In genomic region chr20:59835448-59836395, GRCh38 we compare ENCODE assay signal across 9 cellular contexts.
DNase-seq lines count a peak whose midpoint lies in the region; ATAC-seq, FAIRE-seq and TF ChIP-seq lines count a peak whose summit lies in the region.
"Had no signal": no experiment of that assay in that cellular context is flagged by ENCODE, and none has a peak within 500 bp of the region (broad histone marks: within the 10 kb centered on the region; RNA-seq: fewer than 3 reads in every experiment).

No MANE protein-coding gene starts in this region.

- H3K27ac Mint-ChIP-seq in activated naive CD8-positive, alpha-beta T cell treated with anti-CD3 and anti-CD28 coated beads, Interleukin-2, amount 10 ng/mL, durations not matched to agents 7 days and 5 days = no peak overlapping the region
- H3K27ac Mint-ChIP-seq in activated naive CD8-positive, alpha-beta T cell treated with anti-CD3 and anti-CD28 coated beads for 36 hours = no peak overlapping the region

- ATAC-seq in activated naive CD8-positive, alpha-beta T cell treated with anti-CD3 and anti-CD28 coated beads, Interleukin-2, amount 10 ng/mL, durations not matched to agents 7 days and 5 days (ENCODE audit: low read depth) = peak; percentile 66
- ATAC-seq in HG03159 (IDR thresholded peaks at IDR 0.05; ENCODE audit: unreplicated experiment) = no peak
- ATAC-seq: K562 had no signal

- TF ChIP-seq CTCF in astrocyte of the cerebellum (IDR thresholded peaks at IDR 0.05; ENCODE audit: low read depth, low read length, missing control alignments) = no peak

- POLR2A ChIA-PET in activated naive CD8-positive, alpha-beta T cell treated with anti-CD3 and anti-CD28 coated beads, Interleukin-2, amount 10 ng/mL, durations not matched to agents 7 days and 5 days (lab: Charles Lee) = no interaction called here

- H3K9me3 Mint-ChIP-seq in activated naive CD8-positive, alpha-beta T cell treated with anti-CD3 and anti-CD28 coated beads, Interleukin-2, amount 10 ng/mL, durations not matched to agents 7 days and 5 days = no peaks in the 10 kb centered on the region
- H3K9me3 Mint-ChIP-seq in activated naive CD8-positive, alpha-beta T cell treated with anti-CD3 and anti-CD28 coated beads for 36 hours = no peaks in the 10 kb centered on the region

- in situ Hi-C loops in astrocyte of the cerebellum (cut with HindIII; ENCODE audit: low sequenced_read_pairs) = no loop called here

- peak overlapping the region; percentile 6 for H3K4me3 Mint-ChIP-seq in activated naive CD8-positive, alpha-beta T cell treated with anti-CD3 and anti-CD28 coated beads, Interleukin-2, amount 10 ng/mL, durations not matched to agents 7 days and 5 days
- no peak overlapping the region for H3K4me3 Mint-ChIP-seq in activated naive CD8-positive, alpha-beta T cell treated with anti-CD3 and anti-CD28 coated beads for 36 hours

- no peak for TF ChIP-seq POLR2A in GM12891 (IDR thresholded peaks at IDR 0.05; ENCODE audit: low read depth, low read length)

- no peak for DNase-seq in activated naive CD8-positive, alpha-beta T cell treated with anti-CD3 and anti-CD28 coated beads, Interleukin-2, amount 10 ng/mL, durations not matched to agents 7 days and 5 days
- DNase-seq in activated naive CD8-positive, alpha-beta T cell treated with anti-CD3 and anti-CD28 coated beads for 36 hours = no peak
- DNase-seq in astrocyte of the cerebellum (ENCODE audit: low read depth) (peak; percentile 4), iPS-NIHi7 (ENCODE audit: extremely low spot score) (peak; percentile 64), substantia nigra (lab: John Stamatoyannopoulos, UW) (peak in 24 of 49 donors; percentile 32 to 75 (median 52)), GM12891 (ENCODE audit: insufficient read length, low spot score) (no peak), SW 1271 (lab: John Stamatoyannopoulos, UW) (no peak)

- no peaks in the 10 kb centered on the region for H3K36me3 Mint-ChIP-seq in activated naive CD8-positive, alpha-beta T cell treated with anti-CD3 and anti-CD28 coated beads, Interleukin-2, amount 10 ng/mL, durations not matched to agents 7 days and 5 days
- H3K36me3 Mint-ChIP-seq in activated naive CD8-positive, alpha-beta T cell treated with anti-CD3 and anti-CD28 coated beads for 36 hours = no peaks in the 10 kb centered on the region

- H3K4me3 ChIP-seq in astrocyte of the cerebellum (ENCODE audit: low read depth, low read length) = no peak overlapping the region
- H3K4me3 ChIP-seq: K562 had no signal

- H3K27ac ChIP-seq in substantia nigra (ENCODE audit: low read depth, low read length, poor library complexity, severe bottlenecking) = peak overlapping the region; percentile 26

- peaks cover 2% of the 10 kb centered on the region for H3K4me1 Mint-ChIP-seq in activated naive CD8-positive, alpha-beta T cell treated with anti-CD3 and anti-CD28 coated beads, Interleukin-2, amount 10 ng/mL, durations not matched to agents 7 days and 5 days
- H3K4me1 Mint-ChIP-seq in activated naive CD8-positive, alpha-beta T cell treated with anti-CD3 and anti-CD28 coated beads for 36 hours = no peaks in the 10 kb centered on the region

- FAIRE-seq in GM12891 (lab: Jason Lieb, UNC) = no peak
- FAIRE-seq: K562 had no signal

- H3K27me3 Mint-ChIP-seq in activated naive CD8-positive, alpha-beta T cell treated with anti-CD3 and anti-CD28 coated beads, Interleukin-2, amount 10 ng/mL, durations not matched to agents 7 days and 5 days = peaks cover 13% of the 10 kb centered on the region
- H3K27me3 Mint-ChIP-seq in activated naive CD8-positive, alpha-beta T cell treated with anti-CD3 and anti-CD28 coated beads for 36 hours = peaks cover 27% of the 10 kb centered on the region

TF ChIP-seq in GM12891, 5 proteins besides CTCF, POLR2A, EP300 and RAD21:
- TF ChIP-seq PAX5 (IDR thresholded peaks at IDR 0.05; ENCODE audit: insufficient read depth, low read length, severe bottlenecking) = no peak
- TF ChIP-seq POLR2AphosphoS5 (IDR thresholded peaks at IDR 0.05; ENCODE audit: low read depth, low read length) = no peak
- no peak for TF ChIP-seq TAF1 (IDR thresholded peaks at IDR 0.05; ENCODE audit: low read depth, low read length)
- no peak for TF ChIP-seq SPI1 (IDR thresholded peaks at IDR 0.05; ENCODE audit: low read depth, low read length)
- TF ChIP-seq POU2F2 (IDR thresholded peaks at IDR 0.05; ENCODE audit: low read depth, low read length) = no peak
TF ChIP-seq in GM12891: peak in this region for 0.

Comparison
In these comparisons a context has a peak if more than half of its experiments do, and no peak if none do; other contexts are left out.
1. DNase-seq: peak in astrocyte of the cerebellum (single experiment) and iPS-NIHi7 (single experiment); none in activated naive CD8-positive, alpha-beta T cell treated with anti-CD3 and anti-CD28 coated beads, Interleukin-2, amount 10 ng/mL, durations not matched to agents 7 days and 5 days (single experiment), activated naive CD8-positive, alpha-beta T cell treated with anti-CD3 and anti-CD28 coated beads for 36 hours (single experiment), GM12891 (single experiment) and SW 1271 (0 of 2).